16 cellular contexts compared by ENCODE assay signal in genomic region chr22:26474687-26475086, GRCh38. TPM values are rescaled to one million over a fixed set of nuclear protein-coding genes. Genes with fewer than 3 reads are reported as not detected.
DNase-seq lines count a peak whose midpoint lies in the region; ATAC-seq, FAIRE-seq and TF ChIP-seq lines count a peak whose summit lies in the region.
"Had no signal": no experiment of that assay in that cellular context is flagged by ENCODE, and none has a peak within 500 bp of the region (broad histone marks: within the 10 kb centered on the region; RNA-seq: fewer than 3 reads in every experiment).

No MANE protein-coding gene starts in this region.

- ATAC-seq in RWPE2 (ENCODE audit: low read depth) (no peak), GM18511 (IDR thresholded peaks at IDR 0.05; ENCODE audit: unreplicated experiment) (no peak)
- ATAC-seq: left lobe of liver had no signal

- TF ChIP-seq CTCF in RWPE2 (IDR thresholded peaks at IDR 0.05; ENCODE audit: poor library complexity, severe bottlenecking) (no peak), fibroblast of mammary gland (conservative IDR thresholded peaks at IDR 0.05; ENCODE audit: control insufficient read depth, insufficient read depth, low read depth, low read length) (no peak), WERI-Rb-1 (IDR thresholded peaks at IDR 0.05; ENCODE audit: low read depth, low read length) (no peak)

- FAIRE-seq in GM12892 (lab: Jason Lieb, UNC), result peak; percentile 53

- H3K36me3 ChIP-seq in BLaER1, result peaks cover 87% of the 10 kb centered on the region
- H3K36me3 ChIP-seq in RWPE2 (ENCODE audit: low read depth), result peaks cover 86% of the 10 kb centered on the region
- H3K36me3 ChIP-seq in WERI-Rb-1, result peaks cover 55% of the 10 kb centered on the region

- TF ChIP-seq POLR2A in GM12892 (IDR thresholded peaks at IDR 0.05; ENCODE audit: low read depth, low read length), result no peak

- H3K4me3 ChIP-seq in BLaER1, result peak overlapping the region; percentile 90
- H3K4me3 ChIP-seq in RWPE2 (ENCODE audit: severe bottlenecking), result no peak overlapping the region
- no peak overlapping the region for H3K4me3 ChIP-seq in fibroblast of mammary gland (ENCODE audit: control insufficient read depth, low read depth, low read length)
- H3K4me3 ChIP-seq in WERI-Rb-1 (ENCODE audit: low read depth, low read length), result no peak overlapping the region

- H3K9me3 ChIP-seq in BLaER1 (no peaks in the 10 kb centered on the region), RWPE2 (ENCODE audit: severe bottlenecking) (no peaks in the 10 kb centered on the region), WERI-Rb-1 (ENCODE audit: severe bottlenecking) (no peaks in the 10 kb centered on the region)

- peak overlapping the region; percentile 100 for H3K9ac ChIP-seq in BLaER1

- peak overlapping the region; percentile 94 for H3K4me2 ChIP-seq in BLaER1

- H3K4me1 ChIP-seq in BLaER1, result peaks cover 47% of the 10 kb centered on the region
- H3K4me1 ChIP-seq in RWPE2 (ENCODE audit: insufficient read depth, poor library complexity, severe bottlenecking), result peaks cover 51% of the 10 kb centered on the region

- no peak for DNase-seq in GM12892 (ENCODE audit: insufficient read length)
- no peak for DNase-seq in RWPE2 (ENCODE audit: low spot score)
- DNase-seq in fibroblast of mammary gland (ENCODE audit: low read depth), result peak; percentile 39
- no peak for DNase-seq in amygdala (lab: John Stamatoyannopoulos, UW)
- DNase-seq in WERI-Rb-1, result no peak
- no peak for DNase-seq in DMS 273 (lab: John Stamatoyannopoulos, UW; ENCODE audit: unreplicated experiment)
- DNase-seq: DMS79 treated with DMSO at 0.1 percent for 48 hours; NCI-H1092 treated with DMSO at 0.1 percent for 48 hours; NCI-H446; retina; stimulated activated CD4-positive, alpha-beta T cell treated with anti-CD3 and anti-CD28 coated beads, Interleukin-2, amount 100 ng/mL, for 24 hours; T1000; trophoblast cell had no signal

- H4K20me1 ChIP-seq in BLaER1, result peaks cover 55% of the 10 kb centered on the region

- H3K27me3 ChIP-seq in BLaER1, result no peaks in the 10 kb centered on the region
- H3K27me3 ChIP-seq in RWPE2 (ENCODE audit: insufficient read depth, poor library complexity, severe bottlenecking), result no peaks in the 10 kb centered on the region
- no peaks in the 10 kb centered on the region for H3K27me3 ChIP-seq in WERI-Rb-1 (ENCODE audit: insufficient read depth, low read depth, severe bottlenecking)

- H3K27ac ChIP-seq in BLaER1, result peak overlapping the region; percentile 98
- peak overlapping the region; percentile 98 for H3K27ac ChIP-seq in RWPE2 (ENCODE audit: poor library complexity, severe bottlenecking)
- H3K27ac ChIP-seq in WERI-Rb-1, result no peak overlapping the region

RNA-seq across cellular contexts. Expression of gene HPS4, which starts 8.9 kb away (rescaled TPM):
- 25.8 TPM for polyA plus RNA-seq in GM12892 (2012; ENCODE audit: missing spikeins)

RNA-seq across cellular contexts. Expression of gene SRRD, which starts 9.0 kb away (rescaled TPM):
- polyA plus RNA-seq in GM12892 (2012; ENCODE audit: missing spikeins), result 23.0 TPM

RNA-seq across cellular contexts. Expression of gene TFIP11, which starts 37.6 kb away (rescaled TPM):
- 17.2 TPM for polyA plus RNA-seq in GM12892 (2012; ENCODE audit: missing spikeins)

RNA-seq across cellular contexts. Expression of gene ASPHD2, which starts 45.6 kb away (rescaled TPM):
- polyA plus RNA-seq in GM12892 (2012; ENCODE audit: missing spikeins), result 2.7 TPM
